ENCODE assay signal across 15 cellular contexts in the genomic region with DNA sequence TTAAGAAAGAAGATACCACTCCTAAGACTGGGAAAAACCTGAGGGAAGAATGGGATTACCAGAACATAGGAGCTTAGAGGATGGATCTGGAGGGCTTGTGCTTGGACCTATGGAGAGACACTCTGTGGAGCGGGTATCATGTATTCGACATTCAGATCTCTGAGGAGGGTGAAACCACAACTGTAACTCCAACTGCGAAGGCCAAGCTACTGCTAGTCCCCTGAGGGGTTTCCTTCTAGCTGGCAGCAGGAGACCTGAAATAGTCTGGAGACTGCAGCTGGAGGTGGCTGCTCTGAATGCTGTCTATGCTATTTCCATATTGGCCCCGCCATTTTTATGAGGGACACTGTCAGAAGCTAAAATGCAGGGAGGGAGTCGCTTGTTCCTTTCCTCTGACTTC.
DNase-seq lines count a peak whose midpoint lies in the region; ATAC-seq, FAIRE-seq and TF ChIP-seq lines count a peak whose summit lies in the region.
"Had no signal": no experiment of that assay in that cellular context is flagged by ENCODE, and none has a peak within 500 bp of the region (broad histone marks: within the 10 kb centered on the region; RNA-seq: fewer than 3 reads in every experiment).

No MANE protein-coding gene starts in this region.

- FAIRE-seq in D721Med (lab: Jason Lieb, UNC): peak; percentile 56
- FAIRE-seq: A549, GM12878, H54 had no signal

- no peaks in the 10 kb centered on the region for H3K79me2 ChIP-seq in Loucy (ENCODE audit: insufficient read depth, low read length)

- no peaks in the 10 kb centered on the region for H3F3A ChIP-seq in Loucy (ENCODE audit: low read depth)

- peaks cover 37% of the 10 kb centered on the region for H3K9me3 Mint-ChIP-seq in WTC11

- H3K27me3 Mint-ChIP-seq in WTC11 (ENCODE audit: low read depth): no peaks in the 10 kb centered on the region
- H3K27me3 Mint-ChIP-seq: CD4-positive, CD25-positive, alpha-beta regulatory T cell had no signal

- H3K27ac ChIP-seq in SJCRH30: no peak overlapping the region
- H3K27ac ChIP-seq: A549, GM23248 had no signal

- CTCF ChIA-PET in WTC11 (lab: Charles Lee): interaction anchor here (1.2 kb wide), 1 partner anchor 12 kb away, joined by 3 read pairs; no protein-coding TSS in a partner anchor

- no peak overlapping the region for H3K27ac Mint-ChIP-seq in WTC11
- H3K27ac Mint-ChIP-seq: CD4-positive, CD25-positive, alpha-beta regulatory T cell had no signal

- H3K9me3 ChIP-seq in Loucy (ENCODE audit: insufficient read depth, low read depth, low read length) (peaks cover 6% of the 10 kb centered on the region; the same call in 1 of the 2 replicates), SJCRH30 (replicated peaks) (no peaks in the 10 kb centered on the region)
- H3K9me3 ChIP-seq: A549, BE2C had no signal

- H3K4me3 ChIP-seq in Loucy (ENCODE audit: low read length, poor library complexity, severe bottlenecking): no peak overlapping the region
- no peak overlapping the region for H3K4me3 ChIP-seq in SJCRH30
- H3K4me3 ChIP-seq: A549, GM12878, GM23248 had no signal

- H3K4me1 Mint-ChIP-seq in WTC11: no peaks in the 10 kb centered on the region

- no peaks in the 10 kb centered on the region for H4K20me1 ChIP-seq in Loucy (ENCODE audit: insufficient read depth, low read length, poor library complexity, severe bottlenecking)

- H3K36me3 ChIP-seq in Loucy (ENCODE audit: insufficient read depth, low read length): no peaks in the 10 kb centered on the region
- H3K36me3 ChIP-seq in SJCRH30: no peaks in the 10 kb centered on the region
- H3K36me3 ChIP-seq: BE2C had no signal

- H3K9ac ChIP-seq in Loucy (ENCODE audit: low read depth, low read length, poor library complexity, severe bottlenecking): no peak overlapping the region
- H3K9ac ChIP-seq: GM23248 had no signal

- TF ChIP-seq CTCF in D721Med (IDR thresholded peaks at IDR 0.05; ENCODE audit: insufficient read depth, missing control alignments) (no peak), Loucy (conservative IDR thresholded peaks at IDR 0.05; ENCODE audit: low read length) (no peak), WTC11 (IDR thresholded peaks at IDR 0.05) (no peak)

- H3K4me2 ChIP-seq in Loucy (ENCODE audit: low read depth, low read length, poor library complexity, severe bottlenecking): no peak overlapping the region
- H3K4me2 ChIP-seq: A549 had no signal

- no peak for ATAC-seq in WTC11
- ATAC-seq in stimulated activated naive CD8-positive, alpha-beta T cell treated with anti-CD3 and anti-CD28 coated beads, Interleukin-15, Interleukin-2, amounts not matched to agents 100 U/mL and 50 U/mL, for 24 hours: no peak
- ATAC-seq in left lobe of liver: no peak
- ATAC-seq: A549, GM12878, HCT116 had no signal

- peaks cover 9% of the 10 kb centered on the region; the same call in 1 of the 2 replicates for H3K36me3 Mint-ChIP-seq in WTC11
- H3K36me3 Mint-ChIP-seq: CD4-positive, CD25-positive, alpha-beta regulatory T cell had no signal

- H3K27me3 ChIP-seq in Loucy (ENCODE audit: insufficient read depth, low read length, poor library complexity, severe bottlenecking) (no peaks in the 10 kb centered on the region), SJCRH30 (no peaks in the 10 kb centered on the region)
- H3K27me3 ChIP-seq: BE2C had no signal

- H3K4me3 Mint-ChIP-seq in WTC11: no peak overlapping the region

- H3K9me2 ChIP-seq in Loucy (replicated peaks; ENCODE audit: low read depth, low read length): no peaks in the 10 kb centered on the region

- H3K4me1 ChIP-seq in Loucy (ENCODE audit: insufficient read depth, low read length, poor library complexity, severe bottlenecking) (peaks cover 22% of the 10 kb centered on the region), SJCRH30 (no peaks in the 10 kb centered on the region)
- H3K4me1 ChIP-seq: A549, BE2C had no signal

- DNase-seq in D721Med (ENCODE audit: insufficient read length, low spot score) (no peak), SJCRH30 (peak; percentile 11 to 28), WTC11 (ENCODE audit: low spot score) (no peak), germinal center (ENCODE audit: low spot score) (no peak), left lobe of liver (ENCODE audit: low spot score) (no peak)
- no peak for DNase-seq in stimulated activated naive CD8-positive, alpha-beta T cell treated with anti-CD3 and anti-CD28 coated beads, Interleukin-15, Interleukin-2, amounts not matched to agents 100 U/mL and 50 U/mL, for 24 hours
- DNase-seq: BE2C; CD4-positive, CD25-positive, alpha-beta regulatory T cell; DMS 273 treated with DMSO at 0.1 percent for 48 hours; GM23248 had no signal

- H2AFZ ChIP-seq in Loucy (ENCODE audit: low read length): peak overlapping the region; percentile 25; the same call in 1 of the 2 replicates
- H2AFZ ChIP-seq: GM23248 had no signal

- POLR2A ChIA-PET in WTC11 (lab: Charles Lee): no interaction called here

TF ChIP-seq in WTC11, 78 proteins besides CTCF, POLR2A, EP300 and RAD21:
- TF ChIP-seq HMGA2 (CRISPR knock-in tag; IDR thresholded peaks at IDR 0.05) (no peak), GTF2I (CRISPR knock-in tag; conservative IDR thresholded peaks at IDR 0.05) (no peak), ZNF121 (CRISPR knock-in tag; IDR thresholded peaks at IDR 0.05) (no peak), USF1 (CRISPR knock-in tag; IDR thresholded peaks at IDR 0.05) (no peak)
- TF ChIP-seq, protein P1, sequence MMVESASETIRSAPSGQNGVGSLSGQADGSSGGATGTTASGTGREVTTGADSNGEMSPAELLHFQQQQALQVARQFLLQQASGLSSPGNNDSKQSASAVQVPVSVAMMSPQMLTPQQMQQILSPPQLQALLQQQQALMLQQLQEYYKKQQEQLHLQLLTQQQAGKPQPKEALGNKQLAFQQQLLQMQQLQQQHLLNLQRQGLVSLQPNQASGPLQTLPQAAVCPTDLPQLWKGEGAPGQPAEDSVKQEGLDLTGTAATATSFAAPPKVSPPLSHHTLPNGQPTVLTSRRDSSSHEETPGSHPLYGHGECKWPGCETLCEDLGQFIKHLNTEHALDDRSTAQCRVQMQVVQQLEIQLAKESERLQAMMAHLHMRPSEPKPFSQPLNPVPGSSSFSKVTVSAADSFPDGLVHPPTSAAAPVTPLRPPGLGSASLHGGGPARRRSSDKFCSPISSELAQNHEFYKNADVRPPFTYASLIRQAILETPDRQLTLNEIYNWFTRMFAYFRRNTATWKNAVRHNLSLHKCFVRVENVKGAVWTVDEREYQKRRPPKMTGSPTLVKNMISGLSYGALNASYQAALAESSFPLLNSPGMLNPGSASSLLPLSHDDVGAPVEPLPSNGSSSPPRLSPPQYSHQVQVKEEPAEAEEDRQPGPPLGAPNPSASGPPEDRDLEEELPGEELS (CRISPR knock-in tag; IDR thresholded peaks at IDR 0.05): no peak

Comparison
In these comparisons a context has a peak if more than half of its experiments do, and no peak if none do; other contexts are left out.
1. DNase-seq: peak in SJCRH30 (2 of 2); none in D721Med (single experiment), WTC11 (single experiment), stimulated activated naive CD8-positive, alpha-beta T cell treated with anti-CD3 and anti-CD28 coated beads, Interleukin-15, Interleukin-2, amounts not matched to agents 100 U/mL and 50 U/mL, for 24 hours (single experiment), germinal center (single experiment) and left lobe of liver (single experiment).